In genomic region chr6:7535498-7535897, GRCh38 we compare ENCODE assay signal across 18 cellular contexts.
DNase-seq lines count a peak whose midpoint lies in the region; ATAC-seq and TF ChIP-seq lines count a peak whose summit lies in the region.
"Had no signal": no experiment of that assay in that cellular context is flagged by ENCODE, and none has a peak within 500 bp of the region (broad histone marks: within the 10 kb centered on the region; RNA-seq: fewer than 3 reads in every experiment).

No MANE protein-coding gene starts in this region.

- DNase-seq in HCEC 1CT (peak; percentile 51), astrocyte of the spinal cord (ENCODE audit: low read depth, low spot score) (peak; percentile 11), iris pigment epithelial cell (ENCODE audit: low read depth) (peak; percentile 48), NCI-H345 treated with DMSO at 0.1 percent for 48 hours (lab: John Stamatoyannopoulos, UW; ENCODE audit: unreplicated experiment) (no peak), OCI-M1 (lab: John Stamatoyannopoulos, UW) (no peak)
- DNase-seq: CD8-positive, alpha-beta memory T cell; central memory CD4-positive, alpha-beta T cell; effector CD8-positive, alpha-beta T cell; hippocampal formation; MG63; Peyer's patch had no signal

- H2AFZ ChIP-seq in ACC112 (ENCODE audit: low read length, unreplicated experiment), result peak overlapping the region; percentile 61
- H2AFZ ChIP-seq: neural progenitor cell had no signal

- H3K27me3 ChIP-seq in ACC112 (ENCODE audit: insufficient read depth, low read length), result no peaks in the 10 kb centered on the region

- H3K79me2 ChIP-seq in ACC112 (ENCODE audit: control insufficient read depth, insufficient read depth, low read length, unreplicated experiment), result no peaks in the 10 kb centered on the region

- H3K36me3 ChIP-seq in ACC112 (ENCODE audit: insufficient read depth, low read length), result no peaks in the 10 kb centered on the region
- H3K36me3 ChIP-seq: HAP-1, MG63, neural progenitor cell, Peyer's patch, thoracic aorta had no signal

- no peak for TF ChIP-seq CTCF in astrocyte of the spinal cord (IDR thresholded peaks at IDR 0.05; ENCODE audit: low read depth, low read length)

- peak overlapping the region; percentile 33 for H3K27ac ChIP-seq in ACC112 (ENCODE audit: low read depth, low read length)
- H3K27ac ChIP-seq: neural progenitor cell, Peyer's patch, thoracic aorta had no signal

- no peak for ATAC-seq in GM19023 (IDR thresholded peaks at IDR 0.05; ENCODE audit: unreplicated experiment)
- no peak for ATAC-seq in GM21447 (IDR thresholded peaks at IDR 0.05; ENCODE audit: unreplicated experiment)
- ATAC-seq: activated CD4-positive, CD25-positive, alpha-beta regulatory T cell treated with anti-CD3 and anti-CD28 coated beads, Interleukin-2, amount 50 U/mL, for 24 hours had no signal

- peak overlapping the region; percentile 32; the same call in 1 of the 2 replicates for H3K4me3 ChIP-seq in ACC112 (ENCODE audit: low read depth, low read length)
- no peak overlapping the region for H3K4me3 ChIP-seq in astrocyte of the spinal cord (ENCODE audit: low read depth, low read length)
- H3K4me3 ChIP-seq: HAP-1, MG63, neural progenitor cell, Peyer's patch, thoracic aorta had no signal

- in situ Hi-C loops in astrocyte of the spinal cord (cut with HindIII; ENCODE audit: low sequenced_read_pairs), result no loop called here

- peaks cover 33% of the 10 kb centered on the region for H3K4me1 ChIP-seq in ACC112 (ENCODE audit: control insufficient read depth, insufficient read depth, low read length, unreplicated experiment)

Comparison
In these comparisons a context has a peak if more than half of its experiments do, and no peak if none do; other contexts are left out.
1. DNase-seq: peak in HCEC 1CT (single experiment), astrocyte of the spinal cord (single experiment) and iris pigment epithelial cell (single experiment); none in NCI-H345 treated with DMSO at 0.1 percent for 48 hours (single experiment) and OCI-M1 (single experiment).